Comparison of ENCODE assay signal across 8 cellular contexts in the genomic region with DNA sequence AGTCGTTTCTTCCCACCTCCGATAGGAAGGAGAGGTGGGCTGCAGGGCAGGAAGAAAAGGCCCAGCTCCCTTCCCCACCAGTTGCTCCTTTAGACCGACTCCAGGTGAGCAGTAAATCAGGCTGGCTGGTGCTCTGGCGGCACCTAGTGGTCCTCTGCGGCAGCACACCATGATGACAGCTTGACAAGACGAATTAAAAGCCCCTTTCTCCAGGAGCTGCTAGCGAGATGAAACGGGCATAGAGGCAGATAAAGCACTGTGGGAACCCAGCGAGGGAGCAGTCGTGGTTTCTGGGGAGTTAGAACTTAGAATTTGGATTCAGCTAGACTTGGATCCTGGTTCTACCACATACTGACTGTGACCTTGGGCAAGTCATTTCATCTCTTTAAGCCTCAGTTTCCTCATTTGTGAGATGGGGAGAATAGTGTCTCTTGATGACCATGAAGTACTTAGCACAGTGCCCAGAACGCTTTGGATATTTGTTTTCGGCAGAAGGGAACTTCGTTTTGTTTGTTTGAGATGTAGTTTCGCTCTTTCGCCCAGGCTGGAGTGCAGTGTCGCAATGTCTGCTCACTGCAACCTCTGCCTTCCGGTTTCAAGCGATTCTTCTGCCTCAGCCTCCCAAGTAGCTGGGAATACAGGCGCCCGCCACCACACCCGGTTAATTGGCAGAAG. TPM values are rescaled to one million over a fixed set of nuclear protein-coding genes. Genes with fewer than 3 reads are reported as not detected.
DNase-seq lines count a peak whose midpoint lies in the region; ATAC-seq and TF ChIP-seq lines count a peak whose summit lies in the region.

No MANE protein-coding gene starts in this region.

- H3K36me3 ChIP-seq in neural cell (ENCODE audit: insufficient read depth, low read length), result no peaks in the 10 kb centered on the region

- no peak for TF ChIP-seq EP300 in neural cell (conservative IDR thresholded peaks at IDR 0.05; ENCODE audit: poor library complexity, severe bottlenecking)

- DNase-seq in GM03348 (ENCODE audit: low spot score), result peak; percentile 85
- peak; percentile 80 for DNase-seq in M059J (ENCODE audit: low read depth)
- peak; percentile 73 for DNase-seq in RPMI7951 (ENCODE audit: low read depth)
- peak; percentile 82 to 85 for DNase-seq in activated T-helper 1 cell treated with anti-CD3 and anti-CD28 coated beads, Interleukin-2, amount 50 U/mL, for 16 hours (ENCODE audit: low read depth in 1 of 2, low spot score in 1 of 2)
- peak; percentile 80 for DNase-seq in fibroblast of peridontal ligament (ENCODE audit: extremely low read depth)
- DNase-seq in stimulated activated naive CD4-positive, alpha-beta T cell treated with Interleukin-2 at 50 U/mL for 16 hours (lab: John Stamatoyannopoulos, UW), result peak; percentile 79

- no peak overlapping the region for H2AFZ ChIP-seq in neural cell (ENCODE audit: low read depth, low read length)

- no peaks in the 10 kb centered on the region for H3K79me2 ChIP-seq in neural cell (replicated peaks; ENCODE audit: insufficient read depth, low read length)

- H3K27ac ChIP-seq in neural cell (ENCODE audit: low read length), result no peak overlapping the region

- peak; percentile 99 for TF ChIP-seq CTCF in neural cell (IDR thresholded peaks at IDR 0.05; ENCODE audit: poor library complexity, severe bottlenecking)

- no peak for ATAC-seq in HG02610 (IDR thresholded peaks at IDR 0.05; ENCODE audit: unreplicated experiment)

- no peak overlapping the region for H3K4me2 ChIP-seq in neural cell (ENCODE audit: low read length)

- peaks cover 10% of the 10 kb centered on the region for H3K27me3 ChIP-seq in neural cell (ENCODE audit: insufficient read depth, low read depth, low read length)

- H3K4me3 ChIP-seq in neural cell (ENCODE audit: low read length), result no peak overlapping the region

- H3K9ac ChIP-seq in neural cell (ENCODE audit: low read length), result no peak overlapping the region

- TF ChIP-seq RAD21 in neural cell (conservative IDR thresholded peaks at IDR 0.05), result peak; percentile 99

- H4K20me1 ChIP-seq in neural cell (ENCODE audit: insufficient read depth), result no peaks in the 10 kb centered on the region

- no peaks in the 10 kb centered on the region for H3K9me2 ChIP-seq in neural cell (ENCODE audit: insufficient read depth, low read length)

- H3K9me3 ChIP-seq in neural cell (ENCODE audit: low read length), result no peaks in the 10 kb centered on the region

- no peaks in the 10 kb centered on the region for H3F3A ChIP-seq in neural cell (ENCODE audit: insufficient read depth, low read length, poor library complexity, severe bottlenecking)

TF ChIP-seq in neural cell, 6 proteins besides CTCF, POLR2A, EP300 and RAD21:
- peak; percentile 15 for TF ChIP-seq MXI1 (conservative IDR thresholded peaks at IDR 0.05; ENCODE audit: poor library complexity, severe bottlenecking)
- TF ChIP-seq EZH2 (IDR thresholded peaks at IDR 0.05; ENCODE audit: borderline replicate concordance, insufficient read depth, low read length, poor library complexity, severe bottlenecking), result no peak
- peak; percentile 92 for TF ChIP-seq SMC3 (conservative IDR thresholded peaks at IDR 0.05; ENCODE audit: poor library complexity)

RNA-seq across cellular contexts. Expression of a gene that starts 21.8 kb away (rescaled TPM):
- total RNA-seq in M059J (2014; rRNA removed; shearing (Covaris generic)), result 2.8 and 11.1 TPM in 2 replicates
- 0.12 and 0.68 TPM in 2 replicates for total RNA-seq in RPMI7951 (2014; rRNA removed; shearing (Covaris generic))
- polyA plus RNA-seq in neural cell, result 1.3 and 2.3 TPM in 2 replicates
- 2.0 and 2.2 TPM in 2 replicates for polyA minus RNA-seq in neural cell

RNA-seq across cellular contexts. Expression of a gene that starts 34.6 kb away (rescaled TPM):
- 33.1 and 35.4 TPM in 2 replicates for total RNA-seq in M059J (2014; rRNA removed; shearing (Covaris generic))
- 23.6 and 24.4 TPM in 2 replicates for total RNA-seq in RPMI7951 (2014; rRNA removed; shearing (Covaris generic))
- 46.8 and 56.3 TPM in 2 replicates for polyA plus RNA-seq in neural cell
- 57.0 and 64.9 TPM in 2 replicates for polyA minus RNA-seq in neural cell
